In genomic region chr1:235855811-235856429, GRCh38 we compare ENCODE assay signal across 18 cellular contexts. TPM values are rescaled to one million over a fixed set of nuclear protein-coding genes. Genes with fewer than 3 reads are reported as not detected.
DNase-seq lines count a peak whose midpoint lies in the region; ATAC-seq, FAIRE-seq and TF ChIP-seq lines count a peak whose summit lies in the region.
"Had no signal": no experiment of that assay in that cellular context is flagged by ENCODE, and none has a peak within 500 bp of the region (broad histone marks: within the 10 kb centered on the region; RNA-seq: fewer than 3 reads in every experiment).

No MANE protein-coding gene starts in this region.

- no peak overlapping the region for H3K4me2 ChIP-seq in Karpas-422 (ENCODE audit: low read depth, low read length, poor library complexity, severe bottlenecking)

- peaks cover 26% of the 10 kb centered on the region for H3K27me3 Mint-ChIP-seq in nephron progenitor cell (ENCODE audit: low read depth, poor library complexity)

- DNase-seq in activated CD4-positive, CD25-positive, alpha-beta regulatory T cell (lab: John Stamatoyannopoulos, UW), result no peak
- DNase-seq in Karpas-422, result peak; percentile 15
- no peak for DNase-seq in pancreas
- no peak for DNase-seq in suprapubic skin (ENCODE audit: low spot score in 2 of 2)
- no peak for DNase-seq in nephron progenitor cell
- DNase-seq in SW 1271 (lab: John Stamatoyannopoulos, UW), result no peak
- DNase-seq: activated CD4-positive, CD25-positive, alpha-beta regulatory T cell treated with anti-CD3 and anti-CD28 coated beads, Interleukin-2, amount 50 U/mL, for 72 hours; adrenal gland; Calu3; left ventricle myocardium superior; NCI-H1092 treated with DMSO at 0.1 percent for 48 hours; NCI-H526; ovary; stomach had no signal

- no peaks in the 10 kb centered on the region for H4K20me1 ChIP-seq in Karpas-422 (ENCODE audit: insufficient read depth, low read depth, low read length)

- H3K9ac ChIP-seq in Karpas-422 (ENCODE audit: low read length), result no peak overlapping the region

- intact Hi-C loops in pancreas (cut with DNase I), result no loop called here

- H3K4me3 Mint-ChIP-seq in nephron progenitor cell, result no peak overlapping the region

- no peaks in the 10 kb centered on the region for H3K9me3 ChIP-seq in Karpas-422 (ENCODE audit: low read length)
- no peaks in the 10 kb centered on the region for H3K9me3 ChIP-seq in pancreas
- no peaks in the 10 kb centered on the region for H3K9me3 ChIP-seq in suprapubic skin
- H3K9me3 ChIP-seq: adrenal gland, HAP-1, ovary, SJSA1, stomach had no signal

- no peaks in the 10 kb centered on the region for H3K79me2 ChIP-seq in Karpas-422 (ENCODE audit: low read length)

- no peak overlapping the region for H3K27ac ChIP-seq in Karpas-422 (ENCODE audit: low read length)
- H3K27ac ChIP-seq in pancreas, result no peak overlapping the region
- no peak overlapping the region for H3K27ac ChIP-seq in suprapubic skin
- H3K27ac ChIP-seq: adrenal gland, ovary, SJSA1, stomach had no signal

- TF ChIP-seq EP300 in suprapubic skin (IDR thresholded peaks at IDR 0.05), result no peak

- H3K36me3 Mint-ChIP-seq in nephron progenitor cell (ENCODE audit: low read depth), result no peaks in the 10 kb centered on the region

- ATAC-seq in activated CD4-positive, CD25-positive, alpha-beta regulatory T cell treated with anti-CD3 and anti-CD28 coated beads, Interleukin-2, amount 50 U/mL, for 24 hours, result peak; percentile 66 to 68
- ATAC-seq in GM21717 (IDR thresholded peaks at IDR 0.05; ENCODE audit: unreplicated experiment), result peak; percentile 49
- ATAC-seq in pancreas, result no peak
- ATAC-seq: left ventricle myocardium superior had no signal

- no peak overlapping the region for H3K4me3 ChIP-seq in Karpas-422 (ENCODE audit: low read length)
- H3K4me3 ChIP-seq in pancreas, result no peak overlapping the region
- no peak overlapping the region for H3K4me3 ChIP-seq in suprapubic skin
- H3K4me3 ChIP-seq: adrenal gland, HAP-1, ovary, SJSA1, stomach had no signal

- no peak overlapping the region for H2AFZ ChIP-seq in Karpas-422 (ENCODE audit: low read length)

- peak; percentile 5 for FAIRE-seq in pancreas (lab: Jason Lieb, UNC)

- no peak overlapping the region for H3K27ac Mint-ChIP-seq in nephron progenitor cell

- no peak for TF ChIP-seq CTCF in pancreas (IDR thresholded peaks at IDR 0.05)
- no peak for TF ChIP-seq CTCF in suprapubic skin (IDR thresholded peaks at IDR 0.05)
- TF ChIP-seq CTCF in nephron progenitor cell (IDR thresholded peaks at IDR 0.05), result no peak

- no peaks in the 10 kb centered on the region for H3K27me3 ChIP-seq in Karpas-422 (ENCODE audit: low read length)
- H3K27me3 ChIP-seq in pancreas, result no peaks in the 10 kb centered on the region
- no peaks in the 10 kb centered on the region for H3K27me3 ChIP-seq in suprapubic skin
- H3K27me3 ChIP-seq: adrenal gland, ovary, SJSA1, stomach had no signal

- no peaks in the 10 kb centered on the region for H3K4me1 ChIP-seq in Karpas-422 (ENCODE audit: low read length)
- no peaks in the 10 kb centered on the region for H3K4me1 ChIP-seq in pancreas
- peaks cover 19% of the 10 kb centered on the region for H3K4me1 ChIP-seq in suprapubic skin
- H3K4me1 ChIP-seq: HAP-1, SJSA1 had no signal

- TF ChIP-seq POLR2A in suprapubic skin (IDR thresholded peaks at IDR 0.05), result no peak

- 96 to 97% methylated on average over 1 of the region's 1 CpG for WGBS in pancreas, 2 donors
- 64% methylated on average over 1 of the region's 1 CpG for WGBS in suprapubic skin

- H3K36me3 ChIP-seq in Karpas-422 (ENCODE audit: insufficient read depth, low read length) (no peaks in the 10 kb centered on the region), pancreas (no peaks in the 10 kb centered on the region), suprapubic skin (no peaks in the 10 kb centered on the region)
- H3K36me3 ChIP-seq: adrenal gland, HAP-1, ovary, SJSA1, stomach had no signal

- no peaks in the 10 kb centered on the region for H3K9me3 Mint-ChIP-seq in nephron progenitor cell

- no peaks in the 10 kb centered on the region for H3K9me2 ChIP-seq in Karpas-422 (replicated peaks; ENCODE audit: insufficient read depth, low read length)

- no peaks in the 10 kb centered on the region for H3K4me1 Mint-ChIP-seq in nephron progenitor cell

RNA-seq across cellular contexts. Expression of gene LYST, which starts 10.8 kb away (rescaled TPM):
- 4.8 and 7.8 TPM in 2 replicates for total RNA-seq in Karpas-422 (2014; rRNA removed; shearing (Covaris generic); ENCODE audit: low replicate concordance)
- total RNA-seq in pancreas, result 10 to 100 TPM in 3 of 6 donors, 1 to 10 TPM in 3; 8.1 to 13.7 (median 9.7) TPM
- 1 to 10 TPM; 4.3 to 5.2 TPM for polyA plus RNA-seq in pancreas
- 100 to 1,000 TPM in 1 of 4 donors, 10 to 100 TPM in 3; 40.1 to 118 (median 68.8) TPM for total RNA-seq in suprapubic skin

Comparison
In these comparisons a context has a peak if more than half of its experiments do, and no peak if none do; other contexts are left out.
1. ATAC-seq: peak in activated CD4-positive, CD25-positive, alpha-beta regulatory T cell treated with anti-CD3 and anti-CD28 coated beads, Interleukin-2, amount 50 U/mL, for 24 hours (2 of 2) and GM21717 (single experiment); none in pancreas (0 of 4).